Comparison of ENCODE assay signal across 1 cellular context in genomic region chr1:32816676-32817158, GRCh38.
A peak's percentile ranks its signal among the peaks of the same experiment; 100 is the strongest.
TF ChIP-seq lines count a peak whose summit lies in the region.

No MANE protein-coding gene starts in this region.

TF ChIP-seq in K562, 482 proteins besides CTCF, POLR2A, EP300 and RAD21 (continued from another document):
- no peak for TF ChIP-seq NR2C2 (CRISPR knock-in tag; IDR thresholded peaks at IDR 0.05)
- no peak for TF ChIP-seq NR2C2 (tag; IDR thresholded peaks at IDR 0.05)
- no peak for TF ChIP-seq MYNN (IDR thresholded peaks at IDR 0.05)
- no peak for TF ChIP-seq MYNN (CRISPR knock-in tag; IDR thresholded peaks at IDR 0.05)
- TF ChIP-seq EWSR1 (IDR thresholded peaks at IDR 0.05; ENCODE audit: borderline replicate concordance, low read depth, partially characterized antibody) = no peak
- no peak for TF ChIP-seq ZNF354B (CRISPR knock-in tag; IDR thresholded peaks at IDR 0.05)
- TF ChIP-seq, protein P1, sequence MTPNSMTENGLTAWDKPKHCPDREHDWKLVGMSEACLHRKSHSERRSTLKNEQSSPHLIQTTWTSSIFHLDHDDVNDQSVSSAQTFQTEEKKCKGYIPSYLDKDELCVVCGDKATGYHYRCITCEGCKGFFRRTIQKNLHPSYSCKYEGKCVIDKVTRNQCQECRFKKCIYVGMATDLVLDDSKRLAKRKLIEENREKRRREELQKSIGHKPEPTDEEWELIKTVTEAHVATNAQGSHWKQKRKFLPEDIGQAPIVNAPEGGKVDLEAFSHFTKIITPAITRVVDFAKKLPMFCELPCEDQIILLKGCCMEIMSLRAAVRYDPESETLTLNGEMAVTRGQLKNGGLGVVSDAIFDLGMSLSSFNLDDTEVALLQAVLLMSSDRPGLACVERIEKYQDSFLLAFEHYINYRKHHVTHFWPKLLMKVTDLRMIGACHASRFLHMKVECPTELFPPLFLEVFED (CRISPR knock-in tag; conservative IDR thresholded peaks at IDR 0.05) = no peak; the same call in 1 of the 2 replicates
- peak; percentile 89; the same call in 1 of the 2 replicates for TF ChIP-seq NFRKB (IDR thresholded peaks at IDR 0.05; ENCODE audit: low read depth)
- TF ChIP-seq ZNF175 (CRISPR knock-in tag; IDR thresholded peaks at IDR 0.05; ENCODE audit: low read depth) = no peak; the same call in 1 of the 2 replicates
- TF ChIP-seq NR2C1 (IDR thresholded peaks at IDR 0.05) = no peak
- TF ChIP-seq NR2C1 (tag; IDR thresholded peaks at IDR 0.05) = no peak
- TF ChIP-seq HOXB6 (CRISPR knock-in tag; IDR thresholded peaks at IDR 0.05; ENCODE audit: borderline replicate concordance) = peak; percentile 8; the same call in 1 of the 2 replicates
- no peak for TF ChIP-seq NFATC3 (IDR thresholded peaks at IDR 0.05)
- peak; percentile 75; the same call in 1 of the 2 replicates for TF ChIP-seq KAT7 (CRISPR knock-in tag; IDR thresholded peaks at IDR 0.05; ENCODE audit: borderline replicate concordance)
- no peak for TF ChIP-seq MAFF (IDR thresholded peaks at IDR 0.05; ENCODE audit: low read length)
- TF ChIP-seq PML (IDR thresholded peaks at IDR 0.05; ENCODE audit: low read length) = no peak
- TF ChIP-seq ZNF780A (CRISPR knock-in tag; IDR thresholded peaks at IDR 0.05) = no peak
- TF ChIP-seq, protein P2, sequence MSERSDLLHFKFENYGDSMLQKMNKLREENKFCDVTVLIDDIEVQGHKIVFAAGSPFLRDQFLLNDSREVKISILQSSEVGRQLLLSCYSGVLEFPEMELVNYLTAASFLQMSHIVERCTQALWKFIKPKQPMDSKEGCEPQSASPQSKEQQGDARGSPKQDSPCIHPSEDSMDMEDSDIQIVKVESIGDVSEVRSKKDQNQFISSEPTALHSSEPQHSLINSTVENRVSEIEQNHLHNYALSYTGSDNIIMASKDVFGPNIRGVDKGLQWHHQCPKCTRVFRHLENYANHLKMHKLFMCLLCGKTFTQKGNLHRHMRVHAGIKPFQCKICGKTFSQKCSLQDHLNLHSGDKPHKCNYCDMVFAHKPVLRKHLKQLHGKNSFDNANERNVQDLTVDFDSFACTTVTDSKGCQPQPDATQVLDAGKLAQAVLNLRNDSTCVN (CRISPR knock-in tag; IDR thresholded peaks at IDR 0.05) = peak; percentile 31; the same call in 1 of the 2 replicates
- 0 out of 4 replicates have a peak, but pooled peaks of 1 of the 2 experiments have one; percentile 9 for TF ChIP-seq TBL1XR1 (IDR thresholded peaks at IDR 0.05; ENCODE audit: low read length in 2 of 2)
- TF ChIP-seq, protein P3, sequence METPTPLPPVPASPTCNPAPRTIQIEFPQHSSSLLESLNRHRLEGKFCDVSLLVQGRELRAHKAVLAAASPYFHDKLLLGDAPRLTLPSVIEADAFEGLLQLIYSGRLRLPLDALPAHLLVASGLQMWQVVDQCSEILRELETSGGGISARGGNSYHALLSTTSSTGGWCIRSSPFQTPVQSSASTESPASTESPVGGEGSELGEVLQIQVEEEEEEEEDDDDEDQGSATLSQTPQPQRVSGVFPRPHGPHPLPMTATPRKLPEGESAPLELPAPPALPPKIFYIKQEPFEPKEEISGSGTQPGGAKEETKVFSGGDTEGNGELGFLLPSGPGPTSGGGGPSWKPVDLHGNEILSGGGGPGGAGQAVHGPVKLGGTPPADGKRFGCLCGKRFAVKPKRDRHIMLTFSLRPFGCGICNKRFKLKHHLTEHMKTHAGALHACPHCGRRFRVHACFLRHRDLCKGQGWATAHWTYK (CRISPR knock-in tag; IDR thresholded peaks at IDR 0.05) = no peak
- TF ChIP-seq, protein P4, sequence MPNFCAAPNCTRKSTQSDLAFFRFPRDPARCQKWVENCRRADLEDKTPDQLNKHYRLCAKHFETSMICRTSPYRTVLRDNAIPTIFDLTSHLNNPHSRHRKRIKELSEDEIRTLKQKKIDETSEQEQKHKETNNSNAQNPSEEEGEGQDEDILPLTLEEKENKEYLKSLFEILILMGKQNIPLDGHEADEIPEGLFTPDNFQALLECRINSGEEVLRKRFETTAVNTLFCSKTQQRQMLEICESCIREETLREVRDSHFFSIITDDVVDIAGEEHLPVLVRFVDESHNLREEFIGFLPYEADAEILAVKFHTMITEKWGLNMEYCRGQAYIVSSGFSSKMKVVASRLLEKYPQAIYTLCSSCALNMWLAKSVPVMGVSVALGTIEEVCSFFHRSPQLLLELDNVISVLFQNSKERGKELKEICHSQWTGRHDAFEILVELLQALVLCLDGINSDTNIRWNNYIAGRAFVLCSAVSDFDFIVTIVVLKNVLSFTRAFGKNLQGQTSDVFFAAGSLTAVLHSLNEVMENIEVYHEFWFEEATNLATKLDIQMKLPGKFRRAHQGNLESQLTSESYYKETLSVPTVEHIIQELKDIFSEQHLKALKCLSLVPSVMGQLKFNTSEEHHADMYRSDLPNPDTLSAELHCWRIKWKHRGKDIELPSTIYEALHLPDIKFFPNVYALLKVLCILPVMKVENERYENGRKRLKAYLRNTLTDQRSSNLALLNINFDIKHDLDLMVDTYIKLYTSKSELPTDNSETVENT (CRISPR knock-in tag; IDR thresholded peaks at IDR 0.05) = no peak
- TF ChIP-seq, protein P5, sequence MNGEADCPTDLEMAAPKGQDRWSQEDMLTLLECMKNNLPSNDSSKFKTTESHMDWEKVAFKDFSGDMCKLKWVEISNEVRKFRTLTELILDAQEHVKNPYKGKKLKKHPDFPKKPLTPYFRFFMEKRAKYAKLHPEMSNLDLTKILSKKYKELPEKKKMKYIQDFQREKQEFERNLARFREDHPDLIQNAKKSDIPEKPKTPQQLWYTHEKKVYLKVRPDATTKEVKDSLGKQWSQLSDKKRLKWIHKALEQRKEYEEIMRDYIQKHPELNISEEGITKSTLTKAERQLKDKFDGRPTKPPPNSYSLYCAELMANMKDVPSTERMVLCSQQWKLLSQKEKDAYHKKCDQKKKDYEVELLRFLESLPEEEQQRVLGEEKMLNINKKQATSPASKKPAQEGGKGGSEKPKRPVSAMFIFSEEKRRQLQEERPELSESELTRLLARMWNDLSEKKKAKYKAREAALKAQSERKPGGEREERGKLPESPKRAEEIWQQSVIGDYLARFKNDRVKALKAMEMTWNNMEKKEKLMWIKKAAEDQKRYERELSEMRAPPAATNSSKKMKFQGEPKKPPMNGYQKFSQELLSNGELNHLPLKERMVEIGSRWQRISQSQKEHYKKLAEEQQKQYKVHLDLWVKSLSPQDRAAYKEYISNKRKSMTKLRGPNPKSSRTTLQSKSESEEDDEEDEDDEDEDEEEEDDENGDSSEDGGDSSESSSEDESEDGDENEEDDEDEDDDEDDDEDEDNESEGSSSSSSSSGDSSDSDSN (IDR thresholded peaks at IDR 0.05; ENCODE audit: borderline replicate concordance in 1 of 2, low read depth in 2 of 2, low read length in 2 of 2) = 0 out of 4 replicates have a peak, but pooled peaks of 1 of the 2 experiments have one; percentile 56
- TF ChIP-seq SRSF3 (IDR thresholded peaks at IDR 0.05; ENCODE audit: insufficient read depth, low read length) = peak; percentile 99
- no peak for TF ChIP-seq NFE2L1 (tag; IDR thresholded peaks at IDR 0.05; ENCODE audit: borderline replicate concordance, low read depth)
- no peak for TF ChIP-seq IRF2 (CRISPR knock-in tag; IDR thresholded peaks at IDR 0.05)
- no peak for TF ChIP-seq HNRNPH1 (optimal IDR thresholded peaks at IDR 0.05; ENCODE audit: low read depth, low read length)
- no peak for TF ChIP-seq CREM (IDR thresholded peaks at IDR 0.05; ENCODE audit: low read depth)
- no peak for TF ChIP-seq CCAR2 (IDR thresholded peaks at IDR 0.05; ENCODE audit: low read depth, low read length)
- TF ChIP-seq PATZ1 (CRISPR knock-in tag; IDR thresholded peaks at IDR 0.05; ENCODE audit: borderline replicate concordance) = no peak
- TF ChIP-seq ZNF584 (CRISPR knock-in tag; IDR thresholded peaks at IDR 0.05; ENCODE audit: low read depth) = 0 out of 2 replicates have a peak, but pooled peaks have one; percentile 82
- TF ChIP-seq IRF9 (tag; IDR thresholded peaks at IDR 0.05) = no peak; the same call in 1 of the 2 replicates
